ENCODE assay signal across 24 cellular contexts in genomic region chr1:245241506-245242130, GRCh38.
"Had no signal": no experiment of that assay in that cellular context is flagged by ENCODE, and none has a peak within 500 bp of the region (broad histone marks: within the 10 kb centered on the region; RNA-seq: fewer than 3 reads in every experiment).

No MANE protein-coding gene starts in this region.

- DNase-seq: activated CD4-positive, alpha-beta T cell treated with anti-CD3 and anti-CD28 coated beads, Interleukin-2, amount 50 U/mL, for 1 hour; activated CD8-positive, alpha-beta memory T cell treated with anti-CD3 and anti-CD28 coated beads, Interleukin-2, amount 10 ng/mL, durations not matched to agents 7 days and 5 days; activated CD8-positive, alpha-beta T cell treated with anti-CD3 and anti-CD28 coated beads for 36 hours; activated naive CD4-positive, alpha-beta T cell; activated T-cell treated with anti-CD3 and anti-CD28 coated beads for 4 hours; activated T-cell treated with anti-CD3 and anti-CD28 coated beads, Interleukin-2, amount 50 U/mL, for 72 hours; colonic mucosa; effector memory CD4-positive, alpha-beta T cell; erythroblast; head of caudate nucleus; hippocampal formation; right lobe of liver; stimulated activated CD4-positive, alpha-beta T cell treated with anti-CD3 and anti-CD28 coated beads, Interleukin-2, amount 100 ng/mL, for 48 hours; stimulated activated naive CD8-positive, alpha-beta T cell treated with anti-CD3 and anti-CD28 coated beads, Interleukin-15, Interleukin-2, amounts not matched to agents 100 U/mL and 50 U/mL, for 24 hours; T-helper 2 cell; testis; transverse colon had no signal

- H3K4me3 Mint-ChIP-seq: activated CD8-positive, alpha-beta memory T cell treated with anti-CD3 and anti-CD28 coated beads, Interleukin-2, amount 10 ng/mL, durations not matched to agents 7 days and 5 days; activated CD8-positive, alpha-beta T cell treated with anti-CD3 and anti-CD28 coated beads for 36 hours; activated T-cell treated with anti-CD3 and anti-CD28 coated beads, Interleukin-2, amount 50 U/mL, for 72 hours; nephron; WTC11 had no signal

- H3K4me3 ChIP-seq: colonic mucosa, gastroesophageal sphincter, right lobe of liver, testis, transverse colon, vagina had no signal

- H3K9me3 ChIP-seq: colonic mucosa, gastroesophageal sphincter, neutrophil, right lobe of liver, testis, transverse colon, vagina had no signal

- H3K36me3 ChIP-seq: colonic mucosa, gastroesophageal sphincter, neutrophil, right lobe of liver, transverse colon, vagina had no signal

- H3K36me3 Mint-ChIP-seq: activated CD8-positive, alpha-beta memory T cell treated with anti-CD3 and anti-CD28 coated beads, Interleukin-2, amount 10 ng/mL, durations not matched to agents 7 days and 5 days; activated naive CD4-positive, alpha-beta T cell treated with anti-CD3 and anti-CD28 coated beads, Interleukin-2, amount 50 U/mL, for 72 hours; WTC11 had no signal

- H3K27ac ChIP-seq: colonic mucosa, gastroesophageal sphincter, neutrophil, right lobe of liver, testis, transverse colon, vagina had no signal

- H3K9me3 Mint-ChIP-seq: activated CD8-positive, alpha-beta T cell treated with anti-CD3 and anti-CD28 coated beads for 36 hours; activated naive CD4-positive, alpha-beta T cell treated with anti-CD3 and anti-CD28 coated beads, Interleukin-2, amount 50 U/mL, for 72 hours; activated T-cell treated with anti-CD3 and anti-CD28 coated beads, Interleukin-2, amount 50 U/mL, for 72 hours; nephron; WTC11 had no signal

- H3K4me1 Mint-ChIP-seq: activated CD8-positive, alpha-beta memory T cell treated with anti-CD3 and anti-CD28 coated beads, Interleukin-2, amount 10 ng/mL, durations not matched to agents 7 days and 5 days had no signal

- ATAC-seq: activated CD8-positive, alpha-beta memory T cell treated with anti-CD3 and anti-CD28 coated beads, Interleukin-2, amount 10 ng/mL, durations not matched to agents 7 days and 5 days; activated CD8-positive, alpha-beta T cell treated with anti-CD3 and anti-CD28 coated beads for 36 hours; activated naive CD4-positive, alpha-beta T cell treated with anti-CD3 and anti-CD28 coated beads, Interleukin-2, amount 50 U/mL, for 72 hours; activated T-cell treated with anti-CD3 and anti-CD28 coated beads, Interleukin-2, amount 50 U/mL, for 72 hours; gastroesophageal sphincter; stimulated activated naive CD8-positive, alpha-beta T cell treated with anti-CD3 and anti-CD28 coated beads, Interleukin-15, Interleukin-2, amounts not matched to agents 100 U/mL and 50 U/mL, for 24 hours; WTC11 had no signal

- H3K27me3 ChIP-seq: colonic mucosa, right lobe of liver, testis, vagina had no signal

- H3K4me1 ChIP-seq: colonic mucosa, gastroesophageal sphincter, right lobe of liver, testis, transverse colon, vagina had no signal

- H3K27me3 Mint-ChIP-seq: activated CD8-positive, alpha-beta memory T cell treated with anti-CD3 and anti-CD28 coated beads, Interleukin-2, amount 10 ng/mL, durations not matched to agents 7 days and 5 days; progenitor cell of endocrine pancreas had no signal

- H3K27ac Mint-ChIP-seq: activated CD8-positive, alpha-beta memory T cell treated with anti-CD3 and anti-CD28 coated beads, Interleukin-2, amount 10 ng/mL, durations not matched to agents 7 days and 5 days; activated CD8-positive, alpha-beta T cell treated with anti-CD3 and anti-CD28 coated beads for 36 hours; activated naive CD4-positive, alpha-beta T cell treated with anti-CD3 and anti-CD28 coated beads, Interleukin-2, amount 50 U/mL, for 72 hours; activated T-cell treated with anti-CD3 and anti-CD28 coated beads, Interleukin-2, amount 50 U/mL, for 72 hours; nephron; progenitor cell of endocrine pancreas; WTC11 had no signal
